In the genomic region with DNA sequence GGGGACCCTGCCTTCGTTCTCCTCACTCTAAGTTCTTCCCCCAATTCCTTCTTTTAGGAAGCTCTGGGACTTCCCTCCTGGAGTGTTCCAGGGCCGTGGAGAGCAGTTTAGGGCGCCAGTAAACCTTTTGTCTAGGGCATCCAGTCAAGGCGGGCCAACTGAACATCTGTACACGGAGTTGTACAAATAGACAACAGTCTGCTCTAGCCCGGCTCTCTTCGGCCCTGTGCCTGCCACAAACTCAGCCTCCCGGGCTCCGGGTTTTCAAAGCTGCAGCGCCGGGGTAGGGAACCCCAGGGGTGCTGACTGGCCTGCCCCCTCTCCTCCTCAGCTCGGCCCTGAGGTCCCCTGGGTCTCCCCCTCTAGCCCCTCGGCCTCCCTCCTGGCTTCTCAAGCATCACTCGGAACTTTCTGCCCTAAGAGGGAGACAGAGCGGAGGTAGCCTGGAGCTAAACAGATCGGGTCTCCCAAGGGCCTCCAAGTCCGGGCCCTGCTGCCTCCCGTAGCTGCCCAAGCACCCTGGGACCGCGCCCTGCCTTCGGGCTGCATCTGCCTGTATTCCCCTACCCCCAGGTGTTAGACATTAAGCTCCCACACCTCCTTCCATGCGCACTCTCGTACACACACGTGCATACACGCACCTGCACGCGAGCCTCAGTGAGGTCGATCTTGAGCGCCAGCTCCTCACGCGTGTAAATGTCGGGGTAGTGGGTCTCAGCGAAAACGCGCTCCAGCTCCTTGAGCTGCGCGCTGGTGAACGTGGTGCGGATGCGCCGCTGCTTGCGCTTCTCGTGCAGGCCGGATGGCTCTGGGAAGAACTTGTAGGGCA, we compare ENCODE assay signal across 9 cellular contexts. TPM values are rescaled to one million over a fixed set of nuclear protein-coding genes. Genes with fewer than 3 reads are reported as not detected.
DNase-seq lines count a peak whose midpoint lies in the region; ATAC-seq and TF ChIP-seq lines count a peak whose summit lies in the region.
"Had no signal": no experiment of that assay in that cellular context is flagged by ENCODE, and none has a peak within 500 bp of the region (broad histone marks: within the 10 kb centered on the region; RNA-seq: fewer than 3 reads in every experiment).

No MANE protein-coding gene starts in this region.

- peak; percentile 37 for DNase-seq in stimulated activated CD4-positive, alpha-beta T cell treated with anti-CD3 and anti-CD28 coated beads, Interleukin-15, amount 100 ng/mL, for 24 hours
- DNase-seq in stimulated activated CD4-positive, alpha-beta T cell treated with anti-CD3 and anti-CD28 coated beads, Interleukin-1b, Interleukin-23, amount 100 ng/mL, for 48 hours = no peak
- DNase-seq in breast epithelium (ENCODE audit: low spot score in 2 of 2) = peak in 1 of 2 donors; percentile 45
- no peak for DNase-seq in mesothelial cell of epicardium (ENCODE audit: low spot score in 2 of 2, unreplicated experiment in 2 of 2)
- no peak for DNase-seq in mucosa of gallbladder (ENCODE audit: low spot score)
- DNase-seq in activated effector memory CD4-positive, alpha-beta T cell treated with anti-CD3 and anti-CD28 coated beads, Interleukin-2, amount 50 U/mL, for 16 hours = no peak

- H3K4me1 ChIP-seq in breast epithelium = peaks cover 0 to 15% of the 10 kb centered on the region in 2 donors

- H3K9me3 ChIP-seq in breast epithelium = no peaks in the 10 kb centered on the region

- peaks cover 6% of the 10 kb centered on the region for H3K36me3 Mint-ChIP-seq in mesothelial cell of epicardium

- no peaks in the 10 kb centered on the region for H3K36me3 ChIP-seq in breast epithelium

- no peak overlapping the region for H3K27ac Mint-ChIP-seq in mesothelial cell of epicardium

- peaks cover 52% of the 10 kb centered on the region for H3K27me3 Mint-ChIP-seq in mesothelial cell of epicardium (ENCODE audit: low read depth)

- TF ChIP-seq CTCF in breast epithelium (IDR thresholded peaks at IDR 0.05) = no peak
- no peak for TF ChIP-seq CTCF in mesothelial cell of epicardium (IDR thresholded peaks at IDR 0.05; ENCODE audit: unreplicated experiment)

- peak overlapping the region; percentile 17 to 73 (median 46) for H3K4me3 ChIP-seq in breast epithelium

- H3K4me3 Mint-ChIP-seq in mesothelial cell of epicardium = peak overlapping the region; percentile 67

- H3K4me1 Mint-ChIP-seq in mesothelial cell of epicardium = peaks cover 25% of the 10 kb centered on the region

- peaks cover 6 to 29% of the 10 kb centered on the region in 2 donors for H3K27me3 ChIP-seq in breast epithelium

- intact Hi-C loops in breast epithelium (cut with DNase I; ENCODE audit: low total_unique reads) = loop anchor here (10.0 kb wide), 1 partner anchor 216 kb away; no protein-coding TSS in a partner anchor

- ATAC-seq in HG02970 (IDR thresholded peaks at IDR 0.05; ENCODE audit: low FRiP score, unreplicated experiment) (no peak), HG03342 (IDR thresholded peaks at IDR 0.05; ENCODE audit: unreplicated experiment) (no peak)

- peak overlapping the region; percentile 52 to 71 for H3K27ac ChIP-seq in breast epithelium
- H3K27ac ChIP-seq: KMS-11 had no signal

- TF ChIP-seq POLR2A in breast epithelium (IDR thresholded peaks at IDR 0.05) = no peak

- no peaks in the 10 kb centered on the region for H3K9me3 Mint-ChIP-seq in mesothelial cell of epicardium

RNA-seq across cellular contexts. Expression of gene PHOX2A, which starts 3.3 kb away (rescaled TPM):
- not detected for total RNA-seq in breast epithelium
- not detected in 3 replicates for total RNA-seq in mesothelial cell of epicardium
- 0.14 TPM for total RNA-seq in mucosa of gallbladder

RNA-seq across cellular contexts. Expression of gene INPPL1, which starts 16.1 kb away (rescaled TPM):
- total RNA-seq in breast epithelium = 10 to 100 TPM; 47.2 to 91.8 (median 73.1) TPM
- total RNA-seq in mesothelial cell of epicardium = 279 to 299 TPM (median 289 TPM) in 3 replicates
- 225 TPM for total RNA-seq in mucosa of gallbladder

RNA-seq across cellular contexts. Expression of gene FOLR2, which starts 24.1 kb away (rescaled TPM):
- total RNA-seq in breast epithelium = 100 to 1,000 TPM in 1 of 3 donors, 10 to 100 TPM in 1, 1 to 10 TPM in 1; 5.2 to 143 (median 16.7) TPM
- total RNA-seq in mesothelial cell of epicardium = not detected in 3 replicates
- 18.9 TPM for total RNA-seq in mucosa of gallbladder

RNA-seq across cellular contexts. Expression of gene FOLR1, which starts 48.7 kb away (rescaled TPM):
- 10 to 100 TPM in 2 of 3 donors, not detected in 1; 11.8 to 45.2 TPM for total RNA-seq in breast epithelium
- 0.44 to 1.0 TPM (median 0.47 TPM) in 3 replicates for total RNA-seq in mesothelial cell of epicardium
- 7.0 TPM for total RNA-seq in mucosa of gallbladder
